1 cellular context compared by ENCODE assay signal in the genomic region with DNA sequence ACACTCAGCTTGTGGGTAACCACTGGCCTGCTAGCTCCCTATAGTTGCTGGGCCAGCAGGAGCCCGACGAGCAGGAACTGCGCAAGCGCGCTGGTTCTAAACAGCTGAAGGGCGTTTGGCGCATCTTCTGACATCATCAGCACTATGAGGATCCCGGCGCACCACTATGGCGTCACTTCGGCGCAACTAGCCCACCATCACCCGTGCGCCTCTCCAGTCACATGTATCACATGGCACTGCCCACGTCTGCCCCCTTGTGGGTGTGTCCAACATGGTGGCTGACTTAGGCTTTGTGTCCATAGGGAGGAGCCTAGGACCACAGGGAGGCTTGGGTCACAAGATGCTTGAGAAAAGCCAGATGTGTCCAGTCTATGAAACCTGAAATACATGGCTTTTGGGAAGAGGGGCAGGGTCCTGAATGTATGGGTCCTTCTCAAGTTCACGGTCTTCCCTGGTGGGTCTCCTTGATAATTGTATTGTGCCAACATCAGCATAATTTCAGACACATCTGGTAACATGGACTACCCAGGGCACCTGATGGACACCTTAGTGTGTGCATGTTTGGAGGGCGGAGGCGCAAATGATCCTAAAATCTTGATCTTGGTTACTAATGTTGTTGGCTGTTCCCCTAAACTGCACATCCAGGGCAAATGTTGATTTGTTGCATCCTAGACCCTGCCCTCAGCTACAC.
A peak's percentile ranks its signal among the peaks of the same experiment; 100 is the strongest.
TF ChIP-seq lines count a peak whose summit lies in the region.

No MANE protein-coding gene starts in this region.

TF ChIP-seq in K562, 482 proteins besides CTCF, POLR2A, EP300 and RAD21 (continues in another document):
- TF ChIP-seq, protein P1, sequence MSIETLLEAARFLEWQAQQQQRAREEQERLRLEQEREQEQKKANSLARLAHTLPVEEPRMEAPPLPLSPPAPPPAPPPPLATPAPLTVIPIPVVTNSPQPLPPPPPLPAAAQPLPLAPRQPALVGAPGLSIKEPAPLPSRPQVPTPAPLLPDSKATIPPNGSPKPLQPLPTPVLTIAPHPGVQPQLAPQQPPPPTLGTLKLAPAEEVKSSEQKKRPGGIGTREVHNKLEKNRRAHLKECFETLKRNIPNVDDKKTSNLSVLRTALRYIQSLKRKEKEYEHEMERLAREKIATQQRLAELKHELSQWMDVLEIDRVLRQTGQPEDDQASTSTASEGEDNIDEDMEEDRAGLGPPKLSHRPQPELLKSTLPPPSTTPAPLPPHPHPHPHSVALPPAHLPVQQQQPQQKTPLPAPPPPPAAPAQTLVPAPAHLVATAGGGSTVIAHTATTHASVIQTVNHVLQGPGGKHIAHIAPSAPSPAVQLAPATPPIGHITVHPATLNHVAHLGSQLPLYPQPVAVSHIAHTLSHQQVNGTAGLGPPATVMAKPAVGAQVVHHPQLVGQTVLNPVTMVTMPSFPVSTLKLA (conservative IDR thresholded peaks at IDR 0.05), result 0 out of 4 replicates have a peak, but pooled peaks have one; percentile 25 to 35
- TF ChIP-seq MYC (IDR thresholded peaks at IDR 0.05; ENCODE audit: low read depth, low read length) (peak; percentile 54; the same call in 1 of the 2 replicates), MYC (CRISPR knock-in tag; IDR thresholded peaks at IDR 0.05; ENCODE audit: borderline replicate concordance, low read depth) (no peak), SMARCC2 (IDR thresholded peaks at IDR 0.05; ENCODE audit: low read depth) (no peak), GABPB1 (CRISPR knock-in tag; IDR thresholded peaks at IDR 0.05) (0 out of 2 replicates have a peak, but pooled peaks have one; percentile 36), TCF7L2 (IDR thresholded peaks at IDR 0.05; ENCODE audit: low read depth, low read length) (no peak), TARDBP (IDR thresholded peaks at IDR 0.05) (no peak), MTA1 (IDR thresholded peaks at IDR 0.05; ENCODE audit: borderline replicate concordance) (peak; percentile 93), POLR3A (IDR thresholded peaks at IDR 0.05; ENCODE audit: borderline replicate concordance, extremely low read depth, insufficient read depth, insufficient read length) (no peak), HDAC6 (IDR thresholded peaks at IDR 0.05; ENCODE audit: low read depth, low read length) (no peak), MAFF (IDR thresholded peaks at IDR 0.05; ENCODE audit: low read length) (peak; percentile 53), HCFC1 (IDR thresholded peaks at IDR 0.05; ENCODE audit: low read depth, low read length) (peak; percentile 47), TOE1 (IDR thresholded peaks at IDR 0.05; ENCODE audit: borderline replicate concordance) (0 out of 2 replicates have a peak, but pooled peaks have one; percentile 38), TOE1 (CRISPR knock-in tag; IDR thresholded peaks at IDR 0.05; ENCODE audit: borderline replicate concordance, low read depth) (no peak), MEF2A (IDR thresholded peaks at IDR 0.05; ENCODE audit: control insufficient read depth, low read depth, low read length) (no peak), DIDO1 (tag; IDR thresholded peaks at IDR 0.05; ENCODE audit: low read depth) (no peak), SETDB1 (IDR thresholded peaks at IDR 0.05; ENCODE audit: low read length) (no peak), CBFA2T3 (IDR thresholded peaks at IDR 0.05) (no peak), NCOR1 (IDR thresholded peaks at IDR 0.05) (no peak), EGR1 (conservative IDR thresholded peaks at IDR 0.05) (no peak), NRF1 (conservative IDR thresholded peaks at IDR 0.05 in 1 of 2, IDR thresholded peaks at IDR 0.05 in 1 of 2) (peak; percentile 30 to 45; a peak in 3 of 4 replicates), ZFP36 (IDR thresholded peaks at IDR 0.05; ENCODE audit: low read depth, low read length, partially characterized antibody) (no peak), EP400 (IDR thresholded peaks at IDR 0.05) (no peak), TAF1 (IDR thresholded peaks at IDR 0.05; ENCODE audit: control insufficient read depth, extremely low read depth, insufficient read depth, low read length, severe bottlenecking) (no peak), KDM4B (IDR thresholded peaks at IDR 0.05; ENCODE audit: borderline replicate concordance in 2 of 2, low read depth in 1 of 2) (no peak), SPI1 (IDR thresholded peaks at IDR 0.05; ENCODE audit: borderline replicate concordance, low read depth, low read length) (no peak), SMARCE1 (IDR thresholded peaks at IDR 0.05) (no peak), PTRF (tag; IDR thresholded peaks at IDR 0.05) (no peak), CREB1 (IDR thresholded peaks at IDR 0.05) (peak; percentile 94), CREB1 (CRISPR knock-in tag; IDR thresholded peaks at IDR 0.05) (peak; percentile 94), NR4A1 (CRISPR knock-in tag; IDR thresholded peaks at IDR 0.05) (no peak), NR4A1 (tag; IDR thresholded peaks at IDR 0.05) (no peak), POLR2H (tag; IDR thresholded peaks at IDR 0.05; ENCODE audit: low read depth) (no peak), ZBTB1 (CRISPR knock-in tag; IDR thresholded peaks at IDR 0.05; ENCODE audit: borderline replicate concordance, low read depth) (no peak)
- TF ChIP-seq, protein P2, sequence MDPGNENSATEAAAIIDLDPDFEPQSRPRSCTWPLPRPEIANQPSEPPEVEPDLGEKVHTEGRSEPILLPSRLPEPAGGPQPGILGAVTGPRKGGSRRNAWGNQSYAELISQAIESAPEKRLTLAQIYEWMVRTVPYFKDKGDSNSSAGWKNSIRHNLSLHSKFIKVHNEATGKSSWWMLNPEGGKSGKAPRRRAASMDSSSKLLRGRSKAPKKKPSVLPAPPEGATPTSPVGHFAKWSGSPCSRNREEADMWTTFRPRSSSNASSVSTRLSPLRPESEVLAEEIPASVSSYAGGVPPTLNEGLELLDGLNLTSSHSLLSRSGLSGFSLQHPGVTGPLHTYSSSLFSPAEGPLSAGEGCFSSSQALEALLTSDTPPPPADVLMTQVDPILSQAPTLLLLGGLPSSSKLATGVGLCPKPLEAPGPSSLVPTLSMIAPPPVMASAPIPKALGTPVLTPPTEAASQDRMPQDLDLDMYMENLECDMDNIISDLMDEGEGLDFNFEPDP (CRISPR knock-in tag; IDR thresholded peaks at IDR 0.05), result no peak
- TF ChIP-seq, protein P3, sequence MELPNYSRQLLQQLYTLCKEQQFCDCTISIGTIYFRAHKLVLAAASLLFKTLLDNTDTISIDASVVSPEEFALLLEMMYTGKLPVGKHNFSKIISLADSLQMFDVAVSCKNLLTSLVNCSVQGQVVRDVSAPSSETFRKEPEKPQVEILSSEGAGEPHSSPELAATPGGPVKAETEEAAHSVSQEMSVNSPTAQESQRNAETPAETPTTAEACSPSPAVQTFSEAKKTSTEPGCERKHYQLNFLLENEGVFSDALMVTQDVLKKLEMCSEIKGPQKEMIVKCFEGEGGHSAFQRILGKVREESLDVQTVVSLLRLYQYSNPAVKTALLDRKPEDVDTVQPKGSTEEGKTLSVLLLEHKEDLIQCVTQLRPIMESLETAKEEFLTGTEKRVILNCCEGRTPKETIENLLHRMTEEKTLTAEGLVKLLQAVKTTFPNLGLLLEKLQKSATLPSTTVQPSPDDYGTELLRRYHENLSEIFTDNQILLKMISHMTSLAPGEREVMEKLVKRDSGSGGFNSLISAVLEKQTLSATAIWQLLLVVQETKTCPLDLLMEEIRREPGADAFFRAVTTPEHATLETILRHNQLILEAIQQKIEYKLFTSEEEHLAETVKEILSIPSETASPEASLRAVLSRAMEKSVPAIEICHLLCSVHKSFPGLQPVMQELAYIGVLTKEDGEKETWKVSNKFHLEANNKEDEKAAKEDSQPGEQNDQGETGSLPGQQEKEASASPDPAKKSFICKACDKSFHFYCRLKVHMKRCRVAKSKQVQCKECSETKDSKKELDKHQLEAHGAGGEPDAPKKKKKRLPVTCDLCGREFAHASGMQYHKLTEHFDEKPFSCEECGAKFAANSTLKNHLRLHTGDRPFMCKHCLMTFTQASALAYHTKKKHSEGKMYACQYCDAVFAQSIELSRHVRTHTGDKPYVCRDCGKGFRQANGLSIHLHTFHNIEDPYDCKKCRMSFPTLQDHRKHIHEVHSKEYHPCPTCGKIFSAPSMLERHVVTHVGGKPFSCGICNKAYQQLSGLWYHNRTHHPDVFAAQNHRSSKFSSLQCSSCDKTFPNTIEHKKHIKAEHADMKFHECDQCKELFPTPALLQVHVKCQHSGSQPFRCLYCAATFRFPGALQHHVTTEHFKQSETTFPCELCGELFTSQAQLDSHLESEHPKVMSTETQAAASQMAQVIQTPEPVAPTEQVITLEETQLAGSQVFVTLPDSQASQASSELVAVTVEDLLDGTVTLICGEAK (IDR thresholded peaks at IDR 0.05), result no peak
- TF ChIP-seq, protein P3 (CRISPR knock-in tag; IDR thresholded peaks at IDR 0.05), result no peak
- TF ChIP-seq, protein P4, sequence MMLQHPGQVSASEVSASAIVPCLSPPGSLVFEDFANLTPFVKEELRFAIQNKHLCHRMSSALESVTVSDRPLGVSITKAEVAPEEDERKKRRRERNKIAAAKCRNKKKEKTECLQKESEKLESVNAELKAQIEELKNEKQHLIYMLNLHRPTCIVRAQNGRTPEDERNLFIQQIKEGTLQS (IDR thresholded peaks at IDR 0.05), result peak; percentile 61
- TF ChIP-seq, protein P4 (CRISPR knock-in tag; conservative IDR thresholded peaks at IDR 0.05), result no peak
- TF ChIP-seq, protein P5, sequence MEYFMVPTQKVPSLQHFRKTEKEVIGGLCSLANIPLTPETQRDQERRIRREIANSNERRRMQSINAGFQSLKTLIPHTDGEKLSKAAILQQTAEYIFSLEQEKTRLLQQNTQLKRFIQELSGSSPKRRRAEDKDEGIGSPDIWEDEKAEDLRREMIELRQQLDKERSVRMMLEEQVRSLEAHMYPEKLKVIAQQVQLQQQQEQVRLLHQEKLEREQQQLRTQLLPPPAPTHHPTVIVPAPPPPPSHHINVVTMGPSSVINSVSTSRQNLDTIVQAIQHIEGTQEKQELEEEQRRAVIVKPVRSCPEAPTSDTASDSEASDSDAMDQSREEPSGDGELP (CRISPR knock-in tag; IDR thresholded peaks at IDR 0.05; ENCODE audit: borderline replicate concordance), result peak; percentile 92
- TF ChIP-seq, protein P6, sequence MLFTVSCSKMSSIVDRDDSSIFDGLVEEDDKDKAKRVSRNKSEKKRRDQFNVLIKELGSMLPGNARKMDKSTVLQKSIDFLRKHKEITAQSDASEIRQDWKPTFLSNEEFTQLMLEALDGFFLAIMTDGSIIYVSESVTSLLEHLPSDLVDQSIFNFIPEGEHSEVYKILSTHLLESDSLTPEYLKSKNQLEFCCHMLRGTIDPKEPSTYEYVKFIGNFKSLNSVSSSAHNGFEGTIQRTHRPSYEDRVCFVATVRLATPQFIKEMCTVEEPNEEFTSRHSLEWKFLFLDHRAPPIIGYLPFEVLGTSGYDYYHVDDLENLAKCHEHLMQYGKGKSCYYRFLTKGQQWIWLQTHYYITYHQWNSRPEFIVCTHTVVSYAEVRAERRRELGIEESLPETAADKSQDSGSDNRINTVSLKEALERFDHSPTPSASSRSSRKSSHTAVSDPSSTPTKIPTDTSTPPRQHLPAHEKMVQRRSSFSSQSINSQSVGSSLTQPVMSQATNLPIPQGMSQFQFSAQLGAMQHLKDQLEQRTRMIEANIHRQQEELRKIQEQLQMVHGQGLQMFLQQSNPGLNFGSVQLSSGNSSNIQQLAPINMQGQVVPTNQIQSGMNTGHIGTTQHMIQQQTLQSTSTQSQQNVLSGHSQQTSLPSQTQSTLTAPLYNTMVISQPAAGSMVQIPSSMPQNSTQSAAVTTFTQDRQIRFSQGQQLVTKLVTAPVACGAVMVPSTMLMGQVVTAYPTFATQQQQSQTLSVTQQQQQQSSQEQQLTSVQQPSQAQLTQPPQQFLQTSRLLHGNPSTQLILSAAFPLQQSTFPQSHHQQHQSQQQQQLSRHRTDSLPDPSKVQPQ (CRISPR knock-in tag; IDR thresholded peaks at IDR 0.05; ENCODE audit: borderline replicate concordance), result no peak
- TF ChIP-seq, protein P7, sequence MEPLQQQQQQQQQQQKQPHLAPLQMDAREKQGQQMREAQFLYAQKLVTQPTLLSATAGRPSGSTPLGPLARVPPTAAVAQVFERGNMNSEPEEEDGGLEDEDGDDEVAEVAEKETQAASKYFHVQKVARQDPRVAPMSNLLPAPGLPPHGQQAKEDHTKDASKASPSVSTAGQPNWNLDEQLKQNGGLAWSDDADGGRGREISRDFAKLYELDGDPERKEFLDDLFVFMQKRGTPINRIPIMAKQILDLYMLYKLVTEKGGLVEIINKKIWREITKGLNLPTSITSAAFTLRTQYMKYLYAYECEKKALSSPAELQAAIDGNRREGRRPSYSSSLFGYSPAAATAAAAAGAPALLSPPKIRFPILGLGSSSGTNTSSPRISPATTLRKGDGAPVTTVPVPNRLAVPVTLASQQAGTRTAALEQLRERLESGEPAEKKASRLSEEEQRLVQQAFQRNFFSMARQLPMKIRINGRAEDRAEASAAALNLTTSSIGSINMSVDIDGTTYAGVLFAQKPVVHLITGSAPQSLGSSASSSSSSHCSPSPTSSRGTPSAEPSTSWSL (CRISPR knock-in tag; IDR thresholded peaks at IDR 0.05; ENCODE audit: borderline replicate concordance), result no peak
